In the genomic region with DNA sequence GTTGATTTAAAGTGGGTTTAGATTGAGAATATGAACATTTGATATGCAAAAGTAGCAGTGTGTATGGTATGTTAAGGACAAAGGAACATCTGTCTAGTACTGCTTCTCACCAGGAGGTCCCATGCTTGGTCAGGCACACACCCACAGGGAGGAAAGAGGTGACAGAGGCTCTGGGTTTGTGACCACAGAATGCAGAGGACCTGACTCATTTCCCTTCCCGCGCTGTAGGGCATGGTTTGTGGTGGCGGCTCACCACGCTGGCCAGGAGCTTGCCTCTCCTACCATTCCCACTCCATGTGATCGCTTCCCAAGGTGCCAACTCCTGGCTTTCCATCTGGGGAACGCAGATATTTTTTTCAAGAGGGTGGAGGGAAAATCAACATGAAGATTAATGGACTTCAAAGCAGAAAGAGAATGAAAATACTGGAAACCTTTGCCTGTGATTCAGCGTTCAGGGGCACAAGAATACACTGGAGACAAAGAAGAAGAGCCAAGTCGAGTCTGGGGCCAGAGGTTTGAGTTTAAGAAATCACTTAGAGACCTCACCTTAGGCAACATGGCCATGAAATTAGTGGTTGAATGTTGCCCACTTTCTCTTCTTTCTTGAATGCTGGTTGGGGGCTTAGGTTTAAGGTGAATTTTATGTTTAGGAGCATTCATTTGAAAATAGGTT, we compare ENCODE assay signal across 9 cellular contexts.
A peak's percentile ranks its signal among the peaks of the same experiment; 100 is the strongest.
DNase-seq lines count a peak whose midpoint lies in the region; ATAC-seq and TF ChIP-seq lines count a peak whose summit lies in the region.
"Had no signal": no experiment of that assay in that cellular context is flagged by ENCODE, and none has a peak within 500 bp of the region (broad histone marks: within the 10 kb centered on the region; RNA-seq: fewer than 3 reads in every experiment).

No MANE protein-coding gene starts in this region.

- no peak overlapping the region for H3K27ac Mint-ChIP-seq in stimulated activated naive B cell treated with anti-CD40 and anti-IgM and Interleukin-4, amounts not matched to agents 10 μg/mL and 1 μg/mL and 100 μg/mL, for 72 hours
- H3K27ac Mint-ChIP-seq: naive B cell had no signal

- no peak overlapping the region for H3K4me3 Mint-ChIP-seq in stimulated activated naive B cell treated with anti-CD40 and anti-IgM and Interleukin-4, amounts not matched to agents 10 μg/mL and 1 μg/mL and 100 μg/mL, for 72 hours
- H3K4me3 Mint-ChIP-seq: naive B cell had no signal

- intact Hi-C loops in adrenal gland (cut with DNase I) (no loop called here), dorsolateral prefrontal cortex (cut with DNase I) (no loop called here)

- no peaks in the 10 kb centered on the region for H3K36me3 ChIP-seq in adrenal gland (replicated peaks in 1 of 2)

- H3K27me3 ChIP-seq in adrenal gland = no peaks in the 10 kb centered on the region
- H3K27me3 ChIP-seq in dorsolateral prefrontal cortex = peaks cover 0 to 3% (median 0%) of the 10 kb centered on the region in 45 donors

- DNase-seq in GM04504 (ENCODE audit: low read depth) (peak; percentile 75), amniotic epithelial cell (ENCODE audit: low read depth) (peak; percentile 86), GOT3 (lab: John Stamatoyannopoulos, UW) (no peak), adrenal gland (no peak), dorsolateral prefrontal cortex (no peak)
- peak; percentile 8 for DNase-seq in stimulated activated naive B cell treated with anti-CD40 and anti-IgM and Interleukin-4, amounts not matched to agents 10 μg/mL and 1 μg/mL and 100 μg/mL, for 72 hours
- DNase-seq: naive B cell had no signal

- no peak for TF ChIP-seq POLR2A in adrenal gland (IDR thresholded peaks at IDR 0.05)

- no peaks in the 10 kb centered on the region for H3K4me1 Mint-ChIP-seq in stimulated activated naive B cell treated with anti-CD40 and anti-IgM and Interleukin-4, amounts not matched to agents 10 μg/mL and 1 μg/mL and 100 μg/mL, for 72 hours
- H3K4me1 Mint-ChIP-seq: naive B cell had no signal

- no peaks in the 10 kb centered on the region for H3K36me3 Mint-ChIP-seq in stimulated activated naive B cell treated with anti-CD40 and anti-IgM and Interleukin-4, amounts not matched to agents 10 μg/mL and 1 μg/mL and 100 μg/mL, for 72 hours
- H3K36me3 Mint-ChIP-seq: naive B cell had no signal

- no peaks in the 10 kb centered on the region for H3K4me1 ChIP-seq in adrenal gland (replicated peaks in 1 of 2)

- peak; percentile 93 for ATAC-seq in GM21423 (IDR thresholded peaks at IDR 0.05; ENCODE audit: unreplicated experiment)
- peak; percentile 96 for ATAC-seq in HG03575 (IDR thresholded peaks at IDR 0.05; ENCODE audit: extremely low read depth, insufficient number of reproducible peaks, low FRiP score, unreplicated experiment)
- peak; percentile 66 to 76 for ATAC-seq in stimulated activated naive B cell treated with anti-CD40 and anti-IgM and Interleukin-4, amounts not matched to agents 10 μg/mL and 1 μg/mL and 100 μg/mL, for 72 hours (replicated peaks)

- TF ChIP-seq CTCF in adrenal gland (IDR thresholded peaks at IDR 0.05) (no peak), dorsolateral prefrontal cortex (IDR thresholded peaks at IDR 0.05 in 54 of 56, conservative IDR thresholded peaks at IDR 0.05 in 2 of 56; ENCODE audit: low read depth in 1 of 56, partially characterized antibody in 56 of 56) (no peak)

- H3K4me3 ChIP-seq in adrenal gland = no peak overlapping the region
- no peak overlapping the region for H3K4me3 ChIP-seq in dorsolateral prefrontal cortex

- H3K27ac ChIP-seq in adrenal gland (no peak overlapping the region), dorsolateral prefrontal cortex (no peak overlapping the region)

- H3K27me3 Mint-ChIP-seq in stimulated activated naive B cell treated with anti-CD40 and anti-IgM and Interleukin-4, amounts not matched to agents 10 μg/mL and 1 μg/mL and 100 μg/mL, for 72 hours = no peaks in the 10 kb centered on the region

- no peaks in the 10 kb centered on the region for H3K9me3 ChIP-seq in adrenal gland (replicated peaks in 1 of 3)

- H3K9me3 Mint-ChIP-seq in stimulated activated naive B cell treated with anti-CD40 and anti-IgM and Interleukin-4, amounts not matched to agents 10 μg/mL and 1 μg/mL and 100 μg/mL, for 72 hours = no peaks in the 10 kb centered on the region

- 61 to 74% (median 73%) methylated on average over 7 to 8 of the region's 8 CpGs for WGBS in adrenal gland, 4 donors

Comparison
In these comparisons a context has a peak if more than half of its experiments do, and no peak if none do; other contexts are left out.
1. DNase-seq: peak in GM04504 (single experiment), amniotic epithelial cell (single experiment) and stimulated activated naive B cell treated with anti-CD40 and anti-IgM and Interleukin-4, amounts not matched to agents 10 μg/mL and 1 μg/mL and 100 μg/mL, for 72 hours (single experiment); none in GOT3 (single experiment), adrenal gland (0 of 7) and dorsolateral prefrontal cortex (0 of 10).
2. Peak in every context shown above with its lines, with median percentiles within 50 percentile points of each other: ATAC-seq.